1 cellular context compared by ENCODE assay signal in genomic region chr3:101940521-101940992, GRCh38.
A peak's percentile ranks its signal among the peaks of the same experiment; 100 is the strongest.
TF ChIP-seq lines count a peak whose summit lies in the region.

No MANE protein-coding gene starts in this region.

TF ChIP-seq in K562, 482 proteins besides CTCF, POLR2A, EP300 and RAD21 (continued from another document):
- TF ChIP-seq SRSF7 (optimal IDR thresholded peaks at IDR 0.05; ENCODE audit: low read depth, low read length) (no peak), RBBP5 (IDR thresholded peaks at IDR 0.05; ENCODE audit: borderline replicate concordance, insufficient read depth, low read length, poor library complexity, severe bottlenecking) (no peak), HIVEP1 (CRISPR knock-in tag; IDR thresholded peaks at IDR 0.05) (no peak), POU5F1 (IDR thresholded peaks at IDR 0.05; ENCODE audit: borderline replicate concordance, low read depth, low read length, partially characterized antibody) (no peak), FOXA3 (CRISPR knock-in tag; conservative IDR thresholded peaks at IDR 0.05 in 1 of 2, IDR thresholded peaks at IDR 0.05 in 1 of 2) (peak in 1 of 2 experiments; percentile 81; a peak in 2 of 4 replicates), FOSL1 (tag; conservative IDR thresholded peaks at IDR 0.05) (peak; percentile 26; the same call in 1 of the 2 replicates), ZNF239 (CRISPR knock-in tag; IDR thresholded peaks at IDR 0.05) (no peak), ATF7 (IDR thresholded peaks at IDR 0.05) (0 out of 2 replicates have a peak, but pooled peaks have one; percentile 22), MXI1 (IDR thresholded peaks at IDR 0.05; ENCODE audit: low read depth, low read length) (no peak), TBP (optimal IDR thresholded peaks at IDR 0.05; ENCODE audit: low read depth, low read length) (no peak), SMARCE1 (IDR thresholded peaks at IDR 0.05) (no peak), MEIS2 (IDR thresholded peaks at IDR 0.05; ENCODE audit: partially characterized antibody) (peak; percentile 87), SOX6 (IDR thresholded peaks at IDR 0.05) (peak; percentile 69; the same call in 1 of the 2 replicates), NR2C2 (CRISPR knock-in tag; IDR thresholded peaks at IDR 0.05) (no peak), NR2C2 (tag; IDR thresholded peaks at IDR 0.05) (no peak), IFI16 (CRISPR knock-in tag; IDR thresholded peaks at IDR 0.05) (no peak), ID3 (CRISPR knock-in tag; IDR thresholded peaks at IDR 0.05) (no peak), ID3 (tag; IDR thresholded peaks at IDR 0.05) (no peak), TBL1XR1 (IDR thresholded peaks at IDR 0.05; ENCODE audit: low read length in 2 of 2) (no peak), PBX2 (CRISPR knock-in tag; IDR thresholded peaks at IDR 0.05; ENCODE audit: low read depth) (no peak), PBX2 (tag; conservative IDR thresholded peaks at IDR 0.05; ENCODE audit: low read depth) (peak; percentile 66), CHD1 (IDR thresholded peaks at IDR 0.05; ENCODE audit: low read length) (no peak), GABPA (tag; conservative IDR thresholded peaks at IDR 0.05; ENCODE audit: low read depth) (peak; percentile 26; the same call in 1 of the 2 replicates), STAG1 (CRISPR knock-in tag; IDR thresholded peaks at IDR 0.05; ENCODE audit: borderline replicate concordance) (no peak), ZNF184 (CRISPR knock-in tag; IDR thresholded peaks at IDR 0.05) (no peak), SMARCA4 (IDR thresholded peaks at IDR 0.05) (no peak; the same call in 1 of the 2 replicates), ZKSCAN8 (CRISPR knock-in tag; IDR thresholded peaks at IDR 0.05) (peak; percentile 93)
- TF ChIP-seq, protein P1, sequence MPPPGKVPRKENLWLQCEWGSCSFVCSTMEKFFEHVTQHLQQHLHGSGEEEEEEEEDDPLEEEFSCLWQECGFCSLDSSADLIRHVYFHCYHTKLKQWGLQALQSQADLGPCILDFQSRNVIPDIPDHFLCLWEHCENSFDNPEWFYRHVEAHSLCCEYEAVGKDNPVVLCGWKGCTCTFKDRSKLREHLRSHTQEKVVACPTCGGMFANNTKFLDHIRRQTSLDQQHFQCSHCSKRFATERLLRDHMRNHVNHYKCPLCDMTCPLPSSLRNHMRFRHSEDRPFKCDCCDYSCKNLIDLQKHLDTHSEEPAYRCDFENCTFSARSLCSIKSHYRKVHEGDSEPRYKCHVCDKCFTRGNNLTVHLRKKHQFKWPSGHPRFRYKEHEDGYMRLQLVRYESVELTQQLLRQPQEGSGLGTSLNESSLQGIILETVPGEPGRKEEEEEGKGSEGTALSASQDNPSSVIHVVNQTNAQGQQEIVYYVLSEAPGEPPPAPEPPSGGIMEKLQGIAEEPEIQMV (tag; conservative IDR thresholded peaks at IDR 0.05; ENCODE audit: low read depth) = no peak
- TF ChIP-seq, protein P2, sequence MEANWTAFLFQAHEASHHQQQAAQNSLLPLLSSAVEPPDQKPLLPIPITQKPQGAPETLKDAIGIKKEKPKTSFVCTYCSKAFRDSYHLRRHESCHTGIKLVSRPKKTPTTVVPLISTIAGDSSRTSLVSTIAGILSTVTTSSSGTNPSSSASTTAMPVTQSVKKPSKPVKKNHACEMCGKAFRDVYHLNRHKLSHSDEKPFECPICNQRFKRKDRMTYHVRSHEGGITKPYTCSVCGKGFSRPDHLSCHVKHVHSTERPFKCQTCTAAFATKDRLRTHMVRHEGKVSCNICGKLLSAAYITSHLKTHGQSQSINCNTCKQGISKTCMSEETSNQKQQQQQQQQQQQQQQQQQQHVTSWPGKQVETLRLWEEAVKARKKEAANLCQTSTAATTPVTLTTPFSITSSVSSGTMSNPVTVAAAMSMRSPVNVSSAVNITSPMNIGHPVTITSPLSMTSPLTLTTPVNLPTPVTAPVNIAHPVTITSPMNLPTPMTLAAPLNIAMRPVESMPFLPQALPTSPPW (CRISPR knock-in tag; IDR thresholded peaks at IDR 0.05) = no peak
- TF ChIP-seq, protein P3, sequence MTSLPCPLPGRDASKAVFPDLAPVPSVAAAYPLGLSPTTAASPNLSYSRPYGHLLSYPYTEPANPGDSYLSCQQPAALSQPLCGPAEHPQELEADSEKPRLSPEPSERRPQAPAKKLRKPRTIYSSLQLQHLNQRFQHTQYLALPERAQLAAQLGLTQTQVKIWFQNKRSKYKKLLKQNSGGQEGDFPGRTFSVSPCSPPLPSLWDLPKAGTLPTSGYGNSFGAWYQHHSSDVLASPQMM (CRISPR knock-in tag; IDR thresholded peaks at IDR 0.05) = no peak
